In genomic region chr10:104589871-104590270, GRCh38 we compare ENCODE assay signal across 1 cellular context.
TF ChIP-seq lines count a peak whose summit lies in the region.

No MANE protein-coding gene starts in this region.

TF ChIP-seq in IMR-90, 13 proteins besides CTCF, POLR2A, EP300 and RAD21 (continued from another document):
- TF ChIP-seq USF2 (IDR thresholded peaks at IDR 0.05; ENCODE audit: low read depth, low read length): no peak
- TF ChIP-seq RCOR1 (IDR thresholded peaks at IDR 0.05; ENCODE audit: insufficient replicate concordance, low read length): no peak
- TF ChIP-seq CEBPB (IDR thresholded peaks at IDR 0.05; ENCODE audit: low read depth, low read length): no peak
- TF ChIP-seq MAZ (IDR thresholded peaks at IDR 0.05; ENCODE audit: borderline replicate concordance, low read depth, low read length): no peak
